13 cellular contexts compared by ENCODE assay signal in the genomic region with DNA sequence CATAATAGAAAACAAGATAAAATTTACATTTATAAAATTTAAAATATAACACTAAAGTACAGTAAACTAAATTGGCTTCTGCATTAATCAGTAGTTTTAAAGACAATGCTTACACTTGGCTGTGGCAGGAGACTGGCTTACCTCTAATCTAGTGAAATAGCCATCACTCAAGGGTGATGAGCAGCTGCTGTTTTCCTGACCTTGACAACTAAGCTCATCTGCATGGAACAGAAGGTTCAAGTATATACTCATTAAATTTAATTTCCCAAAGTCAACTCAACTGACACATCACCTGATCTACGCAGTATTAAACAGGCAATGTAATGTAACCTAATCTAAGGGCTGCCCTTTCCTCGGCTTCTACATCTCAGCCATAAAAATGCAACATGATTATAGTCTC.
"Had no signal": no experiment of that assay in that cellular context is flagged by ENCODE, and none has a peak within 500 bp of the region (broad histone marks: within the 10 kb centered on the region; RNA-seq: fewer than 3 reads in every experiment).

No MANE protein-coding gene starts in this region.

- H3K4me1 Mint-ChIP-seq: activated T-helper 17 cell treated with anti-CD3 and anti-CD28 coated beads, Interleukin-2, amount 50 U/mL, for 72 hours; stimulated activated effector memory CD8-positive, alpha-beta T cell treated with anti-CD3 and anti-CD28 coated beads, Interleukin-12 subunit alpha, Interleukin-12 subunit beta, amount 100 ng/mL, for 72 hours had no signal

- H3K9me3 Mint-ChIP-seq: activated T-helper 17 cell treated with anti-CD3 and anti-CD28 coated beads, Interleukin-2, amount 50 U/mL, for 72 hours; dendritic cell treated with granulocyte-macrophage colony-stimulating factor and Interleukin-4, amounts not matched to agents 40 ng/mL and 50 ng/mL, for 4 days; stimulated activated effector memory CD8-positive, alpha-beta T cell treated with anti-CD3 and anti-CD28 coated beads, Interleukin-12 subunit alpha, Interleukin-12 subunit beta, amount 100 ng/mL, for 72 hours had no signal

- DNase-seq: activated CD4-positive, alpha-beta T cell treated with anti-CD3 and anti-CD28 coated beads, Interleukin-2, amount 50 U/mL, for 1 hour; activated naive CD4-positive, alpha-beta T cell treated with Interleukin-2 at 50 U/mL for 16 hours; anterior cingulate cortex; effector memory CD4-positive, alpha-beta T cell; foreskin fibroblast; glutamatergic neuron; hypothalamus; kidney; T-helper 9 cell had no signal

- ATAC-seq: activated CD4-positive, CD25-positive, alpha-beta regulatory T cell treated with anti-CD3 and anti-CD28 coated beads, Interleukin-2, amount 50 U/mL, for 24 hours; activated T-helper 17 cell treated with anti-CD3 and anti-CD28 coated beads, Interleukin-2, amount 50 U/mL, for 72 hours; stimulated activated effector memory CD8-positive, alpha-beta T cell treated with anti-CD3 and anti-CD28 coated beads, Interleukin-12 subunit alpha, Interleukin-12 subunit beta, amount 100 ng/mL, for 72 hours had no signal

- H3K27ac Mint-ChIP-seq: activated T-helper 17 cell treated with anti-CD3 and anti-CD28 coated beads, Interleukin-2, amount 50 U/mL, for 72 hours; dendritic cell treated with granulocyte-macrophage colony-stimulating factor and Interleukin-4, amounts not matched to agents 40 ng/mL and 50 ng/mL, for 4 days; stimulated activated effector memory CD8-positive, alpha-beta T cell treated with anti-CD3 and anti-CD28 coated beads, Interleukin-12 subunit alpha, Interleukin-12 subunit beta, amount 100 ng/mL, for 72 hours had no signal

- H3K27me3 Mint-ChIP-seq: activated T-helper 17 cell treated with anti-CD3 and anti-CD28 coated beads, Interleukin-2, amount 50 U/mL, for 72 hours; dendritic cell treated with granulocyte-macrophage colony-stimulating factor and Interleukin-4, amounts not matched to agents 40 ng/mL and 50 ng/mL, for 4 days had no signal

- H3K4me3 Mint-ChIP-seq: activated T-helper 17 cell treated with anti-CD3 and anti-CD28 coated beads, Interleukin-2, amount 50 U/mL, for 72 hours; dendritic cell treated with granulocyte-macrophage colony-stimulating factor and Interleukin-4, amounts not matched to agents 40 ng/mL and 50 ng/mL, for 4 days; stimulated activated effector memory CD8-positive, alpha-beta T cell treated with anti-CD3 and anti-CD28 coated beads, Interleukin-12 subunit alpha, Interleukin-12 subunit beta, amount 100 ng/mL, for 72 hours had no signal
